8 cellular contexts compared by ENCODE assay signal in genomic region chr19:16041571-16042386, GRCh38. TPM values are rescaled to one million over a fixed set of nuclear protein-coding genes. Genes with fewer than 3 reads are reported as not detected.
DNase-seq lines count a peak whose midpoint lies in the region; ATAC-seq, FAIRE-seq and TF ChIP-seq lines count a peak whose summit lies in the region.

No MANE protein-coding gene starts in this region.

- H3K27me3 Mint-ChIP-seq in activated CD4-positive, alpha-beta T cell treated with anti-CD3 and anti-CD28 coated beads, Interleukin-2, amount 10 ng/mL, durations not matched to agents 7 days and 5 days = peaks cover 7% of the 10 kb centered on the region

- H3K4me1 Mint-ChIP-seq in activated CD4-positive, alpha-beta T cell treated with anti-CD3 and anti-CD28 coated beads, Interleukin-2, amount 10 ng/mL, durations not matched to agents 7 days and 5 days = peaks cover 20% of the 10 kb centered on the region

- H3K36me3 ChIP-seq in colonic mucosa (no peaks in the 10 kb centered on the region), right lobe of liver (no peaks in the 10 kb centered on the region)

- TF ChIP-seq CTCF in 22Rv1 (IDR thresholded peaks at IDR 0.05) = peak; percentile 97
- peak; percentile 96 for TF ChIP-seq CTCF in colonic mucosa (IDR thresholded peaks at IDR 0.05)
- peak; percentile 95 to 99 (median 98) for TF ChIP-seq CTCF in right lobe of liver (IDR thresholded peaks at IDR 0.05)

- peak overlapping the region in 1 of 2 donors; percentile 34 for H3K9ac ChIP-seq in colonic mucosa (ENCODE audit: low read depth in 2 of 2, low read length in 2 of 2)

- no peaks in the 10 kb centered on the region for H3K27me3 ChIP-seq in colonic mucosa
- H3K27me3 ChIP-seq in right lobe of liver = no peaks in the 10 kb centered on the region

- POLR2A ChIA-PET in activated CD4-positive, alpha-beta T cell treated with anti-CD3 and anti-CD28 coated beads, Interleukin-2, amount 10 ng/mL, durations not matched to agents 7 days and 5 days (lab: Charles Lee) = interaction anchor here (0.5 to 0.7 kb wide), 2 partner anchors 140 to 182 kb away, joined by 4 read pairs; no protein-coding TSS in a partner anchor

- no peaks in the 10 kb centered on the region for H3K9me3 Mint-ChIP-seq in activated CD4-positive, alpha-beta T cell treated with anti-CD3 and anti-CD28 coated beads, Interleukin-2, amount 10 ng/mL, durations not matched to agents 7 days and 5 days

- peak; percentile 84 for FAIRE-seq in GM12891 (lab: Jason Lieb, UNC)

- H3K36me3 Mint-ChIP-seq in activated CD4-positive, alpha-beta T cell treated with anti-CD3 and anti-CD28 coated beads, Interleukin-2, amount 10 ng/mL, durations not matched to agents 7 days and 5 days (ENCODE audit: low read depth) = no peaks in the 10 kb centered on the region

- peak; percentile 69 for DNase-seq in GM12891 (ENCODE audit: insufficient read length, low spot score)
- DNase-seq in NCI-H2196 treated with DMSO at 0.1 percent for 48 hours (lab: John Stamatoyannopoulos, UW; ENCODE audit: unreplicated experiment) = peak; percentile 43
- DNase-seq in activated CD4-positive, alpha-beta T cell treated with anti-CD3 and anti-CD28 coated beads, Interleukin-2, amount 10 ng/mL, durations not matched to agents 7 days and 5 days = peak; percentile 75
- DNase-seq in colonic mucosa = peak; percentile 90
- peak; percentile 86 to 88 (median 87) for DNase-seq in right lobe of liver
- peak; percentile 61 to 75 for DNase-seq in stimulated activated CD4-positive, alpha-beta T cell treated with anti-CD3 and anti-CD28 coated beads, Interleukin-4, amount 100 ng/mL, for 4 hours

- TF ChIP-seq POLR2A in GM12891 (IDR thresholded peaks at IDR 0.05; ENCODE audit: low read depth, low read length) (no peak), right lobe of liver (IDR thresholded peaks at IDR 0.05) (no peak)

- H3K27ac ChIP-seq in 22Rv1 (no peak overlapping the region), colonic mucosa (no peak overlapping the region), right lobe of liver (no peak overlapping the region)

- H3K27ac Mint-ChIP-seq in activated CD4-positive, alpha-beta T cell treated with anti-CD3 and anti-CD28 coated beads, Interleukin-2, amount 10 ng/mL, durations not matched to agents 7 days and 5 days = peak overlapping the region; percentile 15

- H3K9me3 ChIP-seq in colonic mucosa (no peaks in the 10 kb centered on the region), right lobe of liver (no peaks in the 10 kb centered on the region)

- peak overlapping the region; percentile 28 for H3K4me3 Mint-ChIP-seq in activated CD4-positive, alpha-beta T cell treated with anti-CD3 and anti-CD28 coated beads, Interleukin-2, amount 10 ng/mL, durations not matched to agents 7 days and 5 days

- peaks cover 5% of the 10 kb centered on the region for H3K4me1 ChIP-seq in colonic mucosa
- peaks cover 0 to 18% (median 5%) of the 10 kb centered on the region in 4 donors for H3K4me1 ChIP-seq in right lobe of liver

- H3K4me3 ChIP-seq in colonic mucosa (peak overlapping the region; percentile 1), right lobe of liver (no peak overlapping the region)

- 19% methylated on average over 25 of the region's 29 CpGs for WGBS in right lobe of liver (ENCODE audit: insufficient coverage, low coverage, low lambda C conversion rate, missing lambda C conversion rate)

- intact Hi-C loops in colonic mucosa (cut with DNase I) = loop anchor here (2.0 kb wide), 1 partner anchor 141 kb away; no protein-coding TSS in a partner anchor
- intact Hi-C loops in right lobe of liver (cut with DNase I) = loop anchor here in 1 of 2 donors (5.0 kb wide), 1 partner anchor 141 kb away; no protein-coding TSS in a partner anchor

- ATAC-seq in right lobe of liver (peak; percentile 91 to 98 (median 95)), HG02798 (IDR thresholded peaks at IDR 0.05; ENCODE audit: poor library complexity, unreplicated experiment) (no peak)

- CTCF ChIA-PET in activated CD4-positive, alpha-beta T cell treated with anti-CD3 and anti-CD28 coated beads, Interleukin-2, amount 10 ng/mL, durations not matched to agents 7 days and 5 days (lab: Charles Lee) = interaction anchor here (0.5 to 3.2 kb wide), 29 partner anchors 9 to 210 kb away, joined by 3 to 22 read pairs (median 4); partner anchors contain the start of genes FAM32A and TPM4

TF ChIP-seq in GM12891, 5 proteins besides CTCF, POLR2A, EP300 and RAD21:
- no peak for TF ChIP-seq POLR2AphosphoS5 (IDR thresholded peaks at IDR 0.05; ENCODE audit: low read depth, low read length)
- no peak for TF ChIP-seq TAF1 (IDR thresholded peaks at IDR 0.05; ENCODE audit: low read depth, low read length)
- no peak for TF ChIP-seq POU2F2 (IDR thresholded peaks at IDR 0.05; ENCODE audit: low read depth, low read length)
- TF ChIP-seq PAX5 (IDR thresholded peaks at IDR 0.05; ENCODE audit: insufficient read depth, low read length, severe bottlenecking) = no peak
- no peak for TF ChIP-seq SPI1 (IDR thresholded peaks at IDR 0.05; ENCODE audit: low read depth, low read length)
TF ChIP-seq in GM12891: peak in this region for 0.

RNA-seq across cellular contexts. Expression of gene TPM4, which starts 34.5 kb away (rescaled TPM):
- 247 TPM for polyA plus RNA-seq in GM12891 (2012; ENCODE audit: low read depth, missing spikeins)
- 100 to 1,000 TPM; 422 to 485 TPM for total RNA-seq in activated CD4-positive, alpha-beta T cell treated with anti-CD3 and anti-CD28 coated beads, Interleukin-2, amount 10 ng/mL, durations not matched to agents 7 days and 5 days
- total RNA-seq in colonic mucosa (100 to 1,000 TPM; 261 to 388 TPM), right lobe of liver (10 to 100 TPM; 13.7 to 90.2 (median 45.6) TPM)
